ENCODE assay signal across 36 cellular contexts in the genomic region with DNA sequence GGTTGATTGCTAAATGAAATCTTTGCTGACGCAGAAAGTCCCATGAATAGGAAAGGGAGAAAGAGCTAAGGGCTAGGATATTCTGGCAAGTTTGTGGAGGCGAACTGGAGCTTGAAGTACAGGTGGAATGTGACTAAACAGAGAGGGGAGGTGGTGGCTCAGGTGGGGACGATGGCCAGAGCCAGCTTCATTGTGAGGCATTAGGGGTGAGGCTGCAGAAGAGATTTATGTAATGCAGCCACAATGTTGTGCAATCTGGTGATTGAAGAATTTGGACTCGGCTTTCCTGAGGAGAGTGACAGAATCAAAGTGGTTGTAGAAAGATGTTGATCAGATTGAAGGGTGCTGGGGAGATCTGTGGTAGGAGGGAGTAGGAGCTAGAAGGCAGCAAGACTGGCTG. TPM values are rescaled to one million over a fixed set of nuclear protein-coding genes. Genes with fewer than 3 reads are reported as not detected.
DNase-seq lines count a peak whose midpoint lies in the region; ATAC-seq, FAIRE-seq and TF ChIP-seq lines count a peak whose summit lies in the region.
"Had no signal": no experiment of that assay in that cellular context is flagged by ENCODE, and none has a peak within 500 bp of the region (broad histone marks: within the 10 kb centered on the region; RNA-seq: fewer than 3 reads in every experiment).

No MANE protein-coding gene starts in this region.

- no peak for TF ChIP-seq POLR2A in A549 (IDR thresholded peaks at IDR 0.05; ENCODE audit: low read length)
- no peak for TF ChIP-seq POLR2A in right lobe of liver (IDR thresholded peaks at IDR 0.05)
- no peak for TF ChIP-seq POLR2A in spleen (IDR thresholded peaks at IDR 0.05)

- TF ChIP-seq CTCF in A549 (IDR thresholded peaks at IDR 0.05) (no peak), right lobe of liver (IDR thresholded peaks at IDR 0.05) (no peak), spleen (IDR thresholded peaks at IDR 0.05 in 8 of 11, conservative IDR thresholded peaks at IDR 0.05 in 3 of 11) (no peak)

- no peak for TF ChIP-seq RAD21 in A549 (conservative IDR thresholded peaks at IDR 0.05 in 1 of 2, IDR thresholded peaks at IDR 0.05 in 1 of 2)

- CTCF ChIA-PET in A549 (lab: Yijun Ruan, JAX), result no interaction called here

- TF ChIP-seq EP300 in A549 (IDR thresholded peaks at IDR 0.05), result no peak

- peaks cover 11% of the 10 kb centered on the region for H3K27me3 ChIP-seq in adipocyte (replicated peaks; ENCODE audit: control insufficient read depth, insufficient read depth, low read length)
- no peaks in the 10 kb centered on the region for H3K27me3 ChIP-seq in right lobe of liver
- H3K27me3 ChIP-seq in spleen (replicated peaks in 1 of 7), result peaks cover 0 to 4% (median 0%) of the 10 kb centered on the region in 7 donors
- H3K27me3 ChIP-seq: body of pancreas, dorsolateral prefrontal cortex, thyroid gland had no signal

- H3K4me1 ChIP-seq in A549 (peaks cover 16% of the 10 kb centered on the region), adipocyte (ENCODE audit: control insufficient read depth, insufficient read depth, low read length) (no peaks in the 10 kb centered on the region), right lobe of liver (no peaks in the 10 kb centered on the region), spleen (no peaks in the 10 kb centered on the region)
- H3K4me1 ChIP-seq: BE2C, left ventricle myocardium inferior, psoas muscle, thyroid gland had no signal

- no peak overlapping the region for H3K4me3 ChIP-seq in A549
- no peak overlapping the region for H3K4me3 ChIP-seq in adipocyte (ENCODE audit: low read length)
- H3K4me3 ChIP-seq in right lobe of liver, result no peak overlapping the region
- H3K4me3 ChIP-seq in spleen, result no peak overlapping the region
- H3K4me3 ChIP-seq: body of pancreas, dorsolateral prefrontal cortex, left ventricle myocardium inferior, psoas muscle, stomach, thyroid gland had no signal

- 51% methylated on average over 4 of the region's 4 CpGs for WGBS in A549 (ENCODE audit: missing lambda C conversion rate)
- 39% methylated on average over 4 of the region's 4 CpGs for WGBS in right lobe of liver (ENCODE audit: insufficient coverage, low coverage, low lambda C conversion rate, missing lambda C conversion rate)
- 50 to 63% (median 53%) methylated on average over 4 of the region's 4 CpGs for WGBS in spleen, 5 donors

- H3K9me3 ChIP-seq in A549 (no peaks in the 10 kb centered on the region), adipocyte (ENCODE audit: control insufficient read depth, low read length) (no peaks in the 10 kb centered on the region), right lobe of liver (no peaks in the 10 kb centered on the region), spleen (no peaks in the 10 kb centered on the region)
- H3K9me3 ChIP-seq: BE2C, body of pancreas, psoas muscle, stomach, thyroid gland had no signal

- H3K9ac ChIP-seq in adipocyte (ENCODE audit: low read length), result no peak overlapping the region
- H3K9ac ChIP-seq: KMS-11 had no signal

- H3K27ac ChIP-seq in A549 (no peak overlapping the region), right lobe of liver (no peak overlapping the region), spleen (no peak overlapping the region)
- H3K27ac ChIP-seq: body of pancreas, dorsolateral prefrontal cortex, KMS-11, left ventricle myocardium inferior, psoas muscle, stomach, thyroid gland had no signal

- ATAC-seq in A549 (no peak), right lobe of liver (peak in 3 of 4 donors; percentile 25 to 71 (median 62)), sciatic nerve (no peak), HG03039 (IDR thresholded peaks at IDR 0.05; ENCODE audit: unreplicated experiment) (no peak)
- ATAC-seq: activated T-cell treated with anti-CD3 and anti-CD28 coated beads, Interleukin-2, amount 50 U/mL, for 4 hours; body of pancreas; naive thymus-derived CD4-positive, alpha-beta T cell; PC-3; psoas muscle; Right ventricle myocardium inferior had no signal

- H3K4me2 ChIP-seq in A549, result no peak overlapping the region
- H3K4me2 ChIP-seq: KMS-11 had no signal

- POLR2A ChIA-PET in A549 (lab: Yijun Ruan, JAX), result no interaction called here

- no peaks in the 10 kb centered on the region for H3K36me3 ChIP-seq in adipocyte (ENCODE audit: control insufficient read depth, insufficient read depth, low read length, severe bottlenecking)
- H3K36me3 ChIP-seq in right lobe of liver, result no peaks in the 10 kb centered on the region
- no peaks in the 10 kb centered on the region for H3K36me3 ChIP-seq in spleen
- H3K36me3 ChIP-seq: BE2C, left ventricle myocardium inferior, stomach, thyroid gland had no signal

- no peak for FAIRE-seq in A549 (lab: Jason Lieb, UNC)
- FAIRE-seq: H54, small intestine had no signal

- intact Hi-C loops in right lobe of liver (cut with DNase I) (no loop called here), sciatic nerve (cut with DNase I) (no loop called here), spleen (cut with DNase I; ENCODE audit: low total_unique reads) (no loop called here)

- DNase-seq in A549 (ENCODE audit: low read depth in 1 of 2, low spot score in 1 of 2) (no peak), MV-4-11 (lab: John Stamatoyannopoulos, UW) (peak; percentile 7), adipocyte (ENCODE audit: low read depth) (peak; percentile 9), right lobe of liver (no peak), GF-D8 (lab: John Stamatoyannopoulos, UW) (no peak), sciatic nerve (ENCODE audit: low spot score) (no peak), spleen (no peak)
- DNase-seq: activated CD4-positive, alpha-beta T cell treated with anti-CD3 and anti-CD28 coated beads, Interleukin-2, amount 10 ng/mL, durations not matched to agents 7 days and 5 days; activated T-cell treated with anti-CD3 and anti-CD28 coated beads, Interleukin-2, amount 50 U/mL, for 4 hours; BE2C; CD8-positive, alpha-beta memory T cell; cerebellar nuclear complex; dorsolateral prefrontal cortex; left ventricle myocardium inferior; naive thymus-derived CD4-positive, alpha-beta T cell; NCI-H1092 treated with DMSO at 0.1 percent for 48 hours; NCI-H2029 treated with DMSO at 0.1 percent for 48 hours; NCI-H226; occipital lobe; PC-3; psoas muscle; small intestine; stimulated activated CD4-positive, alpha-beta T cell treated with anti-CD3 and anti-CD28 coated beads, Interleukin-1b, Interleukin-23, amount 100 ng/mL, for 48 hours; stimulated activated CD8-positive, alpha-beta memory T cell treated with anti-CD3 and anti-CD28 coated beads, Interleukin-4, amount 100 ng/mL, for 48 hours; stomach; SW 1271; T1000; thyroid gland had no signal

TF ChIP-seq in A549, 52 proteins besides CTCF, POLR2A, EP300 and RAD21:
- no peak for TF ChIP-seq RARB (CRISPR knock-in tag; IDR thresholded peaks at IDR 0.05)
- TF ChIP-seq CEBPB (IDR thresholded peaks at IDR 0.05), result peak; percentile 35 to 54; a peak in 2 of 4 replicates
- TF ChIP-seq RNF2 (IDR thresholded peaks at IDR 0.05; ENCODE audit: borderline replicate concordance, low read depth), result no peak
- no peak for TF ChIP-seq HEYL (CRISPR knock-in tag; IDR thresholded peaks at IDR 0.05)

RNA-seq across cellular contexts. Expression of gene SPACA1, which starts 42.9 kb away (rescaled TPM):
- not detected in 2 replicates for polyA plus RNA-seq in A549 (2011; rRNA removed)
- not detected in 2 replicates for polyA plus RNA-seq in A549 (2012; cell fraction: cytosol; rRNA removed)
- polyA plus RNA-seq in A549 (2012; cell fraction: nucleus; rRNA removed), result not detected in 2 replicates
- not detected in 3 replicates for polyA plus RNA-seq in A549 (2017; fragmentation: RNase III; extraction: RNeasy Plus Mini Kit Qiagen cat#74134 plus additional on column Dnase treatment)
- not detected in 2 replicates for polyA minus RNA-seq in A549 (2011; rRNA and poly(A)+ RNA removed)
- total RNA-seq in right lobe of liver, result not detected
- total RNA-seq in sciatic nerve, result not detected
- total RNA-seq in spleen, result not detected
- not detected for polyA plus RNA-seq in spleen
- total RNA-seq: activated CD4-positive, alpha-beta T cell treated with anti-CD3 and anti-CD28 coated beads, Interleukin-2, amount 10 ng/mL, durations not matched to agents 7 days and 5 days; activated T-cell treated with anti-CD3 and anti-CD28 coated beads, Interleukin-2, amount 50 U/mL, for 4 hours; body of pancreas; CD8-positive, alpha-beta memory T cell; dorsolateral prefrontal cortex; HT1080; left ventricle myocardium inferior; mesothelial cell of epicardium; naive thymus-derived CD4-positive, alpha-beta T cell; occipital lobe; PC-3; psoas muscle; Right ventricle myocardium inferior; stomach; thyroid gland had no signal
- polyA plus RNA-seq: adipose tissue; CD8-positive, alpha-beta memory T cell; naive thymus-derived CD4-positive, alpha-beta T cell; psoas muscle; small intestine; stomach had no signal

Comparison
In these comparisons a context has a peak if more than half of its experiments do, and no peak if none do; other contexts are left out.
1. ATAC-seq: peak in right lobe of liver (3 of 4); none in A549 (0 of 2), sciatic nerve (single experiment) and HG03039 (single experiment).
2. DNase-seq: peak in MV-4-11 (single experiment) and adipocyte (single experiment); none in A549 (0 of 2), right lobe of liver (0 of 3), GF-D8 (single experiment), sciatic nerve (single experiment) and spleen (single experiment).